Comparison of ENCODE assay signal across 8 cellular contexts in genomic region chr15:60399246-60399915, GRCh38. TPM values are rescaled to one million over a fixed set of nuclear protein-coding genes. Genes with fewer than 3 reads are reported as not detected.
A peak's percentile ranks its signal among the peaks of the same experiment; 100 is the strongest.
DNase-seq lines count a peak whose midpoint lies in the region; ATAC-seq, FAIRE-seq and TF ChIP-seq lines count a peak whose summit lies in the region.

No MANE protein-coding gene starts in this region.

- peaks cover 22% of the 10 kb centered on the region for H3K36me3 Mint-ChIP-seq in type B pancreatic cell

- peak overlapping the region; percentile 76 for H3K4me2 ChIP-seq in K562 (ENCODE audit: insufficient read depth, low read length)

- in situ Hi-C loops in K562 (cut with MboI): no loop called here

- H3K9me3 Mint-ChIP-seq in type B pancreatic cell: no peaks in the 10 kb centered on the region

- peak overlapping the region; percentile 82 for H3K4me3 Mint-ChIP-seq in type B pancreatic cell

- CTCF ChIA-PET in K562 (lab: Yijun Ruan, JAX; ENCODE audit: low intra/inter-chr PET ratio): no interaction called here

- ATAC-seq in heart right ventricle (no peak), left ventricle myocardium superior (no peak), K562 (no peak), mucosa of descending colon (no peak), HG03342 (IDR thresholded peaks at IDR 0.05; ENCODE audit: unreplicated experiment) (no peak)

- H2AFZ ChIP-seq in K562 (ENCODE audit: low read depth, low read length): peak overlapping the region; percentile 99

- H3K27me3 Mint-ChIP-seq in type B pancreatic cell: peaks cover 20% of the 10 kb centered on the region

- peak overlapping the region; percentile 84 to 89; a peak in 3 of 4 replicates for H3K9ac ChIP-seq in K562 (ENCODE audit: insufficient read depth in 1 of 2, low read depth in 2 of 2, low read length in 2 of 2)

- no peaks in the 10 kb centered on the region for H3K9me1 ChIP-seq in K562 (ENCODE audit: control insufficient read depth, insufficient read depth, low read length)

- H3K4me1 ChIP-seq in heart right ventricle (peaks cover 9 to 37% (median 26%) of the 10 kb centered on the region in 9 donors), K562 (replicated peaks in 1 of 2; ENCODE audit: control insufficient read depth in 2 of 2, insufficient read depth in 2 of 2, low read length in 2 of 2) (peaks cover 22 to 25% of the 10 kb centered on the region in 2 experiments; a peak in 4 of 5 replicates), mucosa of descending colon (ENCODE audit: low read depth) (peaks cover 27% of the 10 kb centered on the region)

- H3K27ac Mint-ChIP-seq in type B pancreatic cell: peak overlapping the region; percentile 97

- DNase-seq in heart right ventricle (no peak), left ventricle myocardium superior (no peak), K562 (ENCODE audit: extremely low read depth in 1 of 4, low spot score in 3 of 4) (no peak), mucosa of descending colon (peak in 2 of 3 donors; percentile 36 to 60), type B pancreatic cell (ENCODE audit: extremely low spot score, unreplicated experiment) (no peak), NCI-H2029 treated with DMSO at 0.1 percent for 48 hours (lab: John Stamatoyannopoulos, UW) (no peak), GOT3 (lab: John Stamatoyannopoulos, UW) (no peak)

- 58 to 63% methylated on average over 21 of the region's 21 CpGs for WGBS in heart right ventricle, 2 donors
- WGBS in K562 (ENCODE audit: insufficient coverage, low coverage, missing lambda C conversion rate): 28% methylated on average over 20 of the region's 21 CpGs

- intact Hi-C loops in heart right ventricle (cut with DNase I) (loop anchor here in 4 of 10 donors (5.0 kb wide), 1 partner anchor 37 kb away; no protein-coding TSS in a partner anchor), left ventricle myocardium superior (cut with micrococcal nuclease) (no loop called here), K562 (cut with micrococcal nuclease) (no loop called here), mucosa of descending colon (cut with DNase I, micrococcal nuclease) (no loop called here)

- no peak for TF ChIP-seq CTCF in heart right ventricle (IDR thresholded peaks at IDR 0.05)
- no peak for TF ChIP-seq CTCF in K562 (IDR thresholded peaks at IDR 0.05 in 2 of 3, conservative IDR thresholded peaks at IDR 0.05 in 1 of 3; ENCODE audit: insufficient read depth in 2 of 3, low read depth in 1 of 3, low read length in 3 of 3)
- no peak for TF ChIP-seq CTCF in mucosa of descending colon (IDR thresholded peaks at IDR 0.05)
- TF ChIP-seq CTCF in type B pancreatic cell (conservative IDR thresholded peaks at IDR 0.05): no peak

- H3K4me3 ChIP-seq in heart right ventricle (no peak overlapping the region), K562 (no peak overlapping the region), mucosa of descending colon (no peak overlapping the region)

- H3K4me1 Mint-ChIP-seq in type B pancreatic cell (ENCODE audit: unreplicated experiment): peaks cover 46% of the 10 kb centered on the region

- TF ChIP-seq RAD21 in K562 (CRISPR knock-in tag; conservative IDR thresholded peaks at IDR 0.05 in 1 of 2, IDR thresholded peaks at IDR 0.05 in 1 of 2): no peak

- BruUV-seq in K562 (replicated peaks; lab: Mats Ljungman, UMichigan): no TSS peak

- no peak for TF ChIP-seq POLR2A in K562 (conservative IDR thresholded peaks at IDR 0.05)

- POLR2A ChIA-PET in K562 (lab: Yijun Ruan, JAX): interaction anchor here (1.0 to 1.7 kb wide), 5 partner anchors 10 to 294 kb away, joined by 3 to 4 read pairs (median 4); no protein-coding TSS in a partner anchor

- peak; percentile 23 for FAIRE-seq in K562 (lab: Jason Lieb, UNC)

- no peaks in the 10 kb centered on the region for H3K27me3 ChIP-seq in heart right ventricle
- no peaks in the 10 kb centered on the region for H3K27me3 ChIP-seq in K562 (ENCODE audit: control insufficient read depth in 2 of 2, insufficient read depth in 2 of 2, low read length in 2 of 2)

- H3K36me3 ChIP-seq in heart right ventricle: peaks cover 0 to 19% (median 3%) of the 10 kb centered on the region in 9 donors
- peaks cover 24% of the 10 kb centered on the region; the same call in 2 of the 3 replicates for H3K36me3 ChIP-seq in K562 (ENCODE audit: control insufficient read depth, insufficient read depth, low read length)
- H3K36me3 ChIP-seq in mucosa of descending colon (ENCODE audit: low read depth): no peaks in the 10 kb centered on the region

- peaks cover 34% of the 10 kb centered on the region for H3K79me2 ChIP-seq in K562 (ENCODE audit: control insufficient read depth, insufficient read depth, low read length)

- peak overlapping the region in 7 of 10 donors; percentile 23 to 67 (median 40) for H3K27ac ChIP-seq in heart right ventricle
- H3K27ac ChIP-seq in K562 (ENCODE audit: extremely low read depth, low read depth, low read length): peak overlapping the region; percentile 96

- H4K20me1 ChIP-seq in K562 (replicated peaks; ENCODE audit: control insufficient read depth, insufficient read depth, low read length): peaks cover 27% of the 10 kb centered on the region

- no peaks in the 10 kb centered on the region for H3K9me3 ChIP-seq in heart right ventricle
- H3K9me3 ChIP-seq in K562 (replicated peaks; ENCODE audit: control insufficient read depth, insufficient read depth, low read depth, low read length): no peaks in the 10 kb centered on the region
- H3K9me3 ChIP-seq in mucosa of descending colon: no peaks in the 10 kb centered on the region

- TF ChIP-seq EP300 in K562 (IDR thresholded peaks at IDR 0.05; ENCODE audit: low read length): no peak

TF ChIP-seq in K562, 482 proteins besides CTCF, POLR2A, EP300 and RAD21 (continues in another document):
- TF ChIP-seq MEIS2 (IDR thresholded peaks at IDR 0.05; ENCODE audit: partially characterized antibody) (no peak), ELF1 (tag; IDR thresholded peaks at IDR 0.05) (peak; percentile 58; the same call in 1 of the 2 replicates), ZNF592 (IDR thresholded peaks at IDR 0.05) (peak; percentile 8; the same call in 1 of the 2 replicates), CBX1 (IDR thresholded peaks at IDR 0.05; ENCODE audit: low read depth) (no peak), GATAD2A (IDR thresholded peaks at IDR 0.05) (no peak)

RNA-seq across cellular contexts. Expression of gene ANXA2, which starts 1.6 kb away (rescaled TPM):
- total RNA-seq in heart right ventricle: 100 to 1,000 TPM in 9 of 10 donors, 10 to 100 TPM in 1; 98.7 to 341 (median 123) TPM
- 100 to 1,000 TPM; 166 to 539 TPM for polyA plus RNA-seq in heart right ventricle
- total RNA-seq in left ventricle myocardium superior: 162 TPM
- total RNA-seq in K562 (2011; cell fraction: chromatin; rRNA removed; ENCODE audit: low replicate concordance): 164 and 212 TPM in 2 replicates
- 137 and 142 TPM in 2 replicates for total RNA-seq in K562 (2011; cell fraction: nucleolus; rRNA removed)
- total RNA-seq in K562 (2011; cell fraction: nucleoplasm; rRNA removed): 205 and 289 TPM in 2 replicates
- 348 and 357 TPM in 2 replicates for total RNA-seq in K562 (2014; rRNA removed)
- total RNA-seq in K562 (2014; rRNA removed; fragmentation: Illumina TruSeq; extraction: Trizol): 452 and 478 TPM in 2 replicates
- total RNA-seq in K562 (2015; rRNA removed; fragmentation: Illumina TruSeq; extraction: Trizol): 361 and 377 TPM in 2 replicates
- total RNA-seq in K562 (2021): 298 and 301 TPM in 2 replicates
- polyA plus RNA-seq in K562 (2011; rRNA removed): 505 and 549 TPM in 2 replicates
- 382 and 535 TPM in 2 replicates for polyA plus RNA-seq in K562 (2011; cell fraction: cytosol; rRNA removed)
- 156 and 264 TPM in 2 replicates for polyA plus RNA-seq in K562 (2011; cell fraction: nucleus; rRNA removed)
- 225 and 402 TPM in 2 replicates for polyA plus RNA-seq in K562 (2012)
- polyA plus RNA-seq in K562 (2014; fragmentation: Illumina TruSeq; extraction: Trizol): 545 and 579 TPM in 2 replicates
- polyA plus RNA-seq in K562 (2014; fragmentation: Nextera tagmentation; extraction: Ambion mirVana): 1,000 to 10,000 TPM in 1 of 2 experiments, 100 to 1,000 TPM in 1; 826 to 1,102 TPM
- polyA plus RNA-seq in K562 (2014; rRNA removed): 451 and 471 TPM in 2 replicates
- polyA minus RNA-seq in K562 (2011; rRNA and poly(A)+ RNA removed): 663 and 682 TPM in 2 replicates
- 189 and 192 TPM in 2 replicates for polyA minus RNA-seq in K562 (2011; cell fraction: cytosol; rRNA and poly(A)+ RNA removed)
- polyA minus RNA-seq in K562 (2011; cell fraction: nucleus; rRNA and poly(A)+ RNA removed): 71.9 and 132 TPM in 2 replicates
- total RNA-seq in mucosa of descending colon: 100 to 1,000 TPM; 376 to 796 (median 757) TPM
- total RNA-seq in type B pancreatic cell (ENCODE audit: low replicate concordance): 493 and 1,531 TPM in 2 replicates

Comparison
In these comparisons a context has a peak if more than half of its experiments do, and no peak if none do; other contexts are left out.
1. DNase-seq: peak in mucosa of descending colon (2 of 3); none in heart right ventricle (0 of 2), left ventricle myocardium superior (single experiment), K562 (0 of 4), type B pancreatic cell (single experiment), NCI-H2029 treated with DMSO at 0.1 percent for 48 hours (single experiment) and GOT3 (single experiment).